ENCODE assay signal across 3 cellular contexts in the genomic region with DNA sequence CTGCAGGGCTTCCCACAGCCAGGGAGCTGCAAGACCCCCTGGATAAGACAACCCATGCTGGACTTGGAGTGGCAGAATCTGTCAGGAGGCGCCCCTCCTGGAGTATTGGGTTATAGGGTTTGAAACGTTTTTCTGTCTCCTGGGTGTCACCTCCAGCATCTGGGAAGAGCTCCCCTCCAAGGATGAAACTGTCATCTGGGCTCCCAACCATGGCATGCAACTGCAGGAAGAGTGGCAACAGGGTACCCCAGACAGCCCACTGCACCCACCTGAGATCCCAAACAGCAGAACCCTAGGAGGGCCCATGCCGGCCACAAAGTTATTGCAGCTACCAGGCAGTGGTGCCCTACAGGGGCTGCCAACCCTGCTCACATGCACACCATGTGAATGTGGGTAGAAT.
TF ChIP-seq lines count a peak whose summit lies in the region.

No MANE protein-coding gene starts in this region.

TF ChIP-seq in A549, 52 proteins besides CTCF, POLR2A, EP300 and RAD21:
- TF ChIP-seq MAX (IDR thresholded peaks at IDR 0.05), result no peak
- no peak for TF ChIP-seq E2F6 (IDR thresholded peaks at IDR 0.05; ENCODE audit: borderline replicate concordance, low read depth)
- no peak for TF ChIP-seq RFX5 (IDR thresholded peaks at IDR 0.05)
- TF ChIP-seq ESRRA (IDR thresholded peaks at IDR 0.05; ENCODE audit: borderline replicate concordance, low read length), result no peak
- TF ChIP-seq TFCP2L1 (CRISPR knock-in tag; IDR thresholded peaks at IDR 0.05), result no peak
- TF ChIP-seq KDM5A (IDR thresholded peaks at IDR 0.05), result no peak
- no peak for TF ChIP-seq NFE2L2 (conservative IDR thresholded peaks at IDR 0.05; ENCODE audit: low read length)
- TF ChIP-seq FOXS1 (CRISPR knock-in tag; IDR thresholded peaks at IDR 0.05), result no peak
- TF ChIP-seq HDAC2 (IDR thresholded peaks at IDR 0.05), result no peak

TF ChIP-seq in H1, 55 proteins besides CTCF, POLR2A, EP300 and RAD21:
- TF ChIP-seq TAF1 (IDR thresholded peaks at IDR 0.05; ENCODE audit: low read depth, low read length), result no peak
- TF ChIP-seq SIRT6 (IDR thresholded peaks at IDR 0.05; ENCODE audit: low read length), result no peak
- no peak for TF ChIP-seq GABPA (IDR thresholded peaks at IDR 0.05; ENCODE audit: borderline replicate concordance, insufficient read depth, low read length)
- TF ChIP-seq SUZ12 (IDR thresholded peaks at IDR 0.05; ENCODE audit: low read length), result 0 out of 2 replicates have a peak, but pooled peaks have one; percentile 21
- no peak for TF ChIP-seq ATF2 (IDR thresholded peaks at IDR 0.05; ENCODE audit: low read length)
- no peak for TF ChIP-seq BCL11A (IDR thresholded peaks at IDR 0.05; ENCODE audit: low read depth in 2 of 2, low read length in 2 of 2)
- TF ChIP-seq KDM1A (IDR thresholded peaks at IDR 0.05; ENCODE audit: borderline replicate concordance, low read length), result no peak
- no peak for TF ChIP-seq RNF2 (IDR thresholded peaks at IDR 0.05; ENCODE audit: borderline replicate concordance, low read depth, low read length, missing control alignments, poor library complexity, severe bottlenecking)
- no peak for TF ChIP-seq TCF12 (IDR thresholded peaks at IDR 0.05; ENCODE audit: low read depth, low read length)
- no peak for TF ChIP-seq SP4 (IDR thresholded peaks at IDR 0.05; ENCODE audit: low read length)
- TF ChIP-seq NANOG (IDR thresholded peaks at IDR 0.05; ENCODE audit: insufficient read depth, low read depth, low read length, poor library complexity, severe bottlenecking), result no peak
- peak; percentile 8 for TF ChIP-seq EZH2 (IDR thresholded peaks at IDR 0.05; ENCODE audit: low read depth, low read length, severe bottlenecking)

TF ChIP-seq in neural cell, 6 proteins besides CTCF, POLR2A, EP300 and RAD21:
- no peak for TF ChIP-seq POLR2AphosphoS5 (IDR thresholded peaks at IDR 0.05)
- no peak for TF ChIP-seq SMC3 (conservative IDR thresholded peaks at IDR 0.05; ENCODE audit: poor library complexity)
- TF ChIP-seq EZH2 (IDR thresholded peaks at IDR 0.05; ENCODE audit: borderline replicate concordance, insufficient read depth, low read length, poor library complexity, severe bottlenecking), result no peak
- no peak for TF ChIP-seq TAF1 (IDR thresholded peaks at IDR 0.05; ENCODE audit: low read depth)
- TF ChIP-seq REST (IDR thresholded peaks at IDR 0.05; ENCODE audit: borderline replicate concordance), result no peak
- no peak for TF ChIP-seq MXI1 (conservative IDR thresholded peaks at IDR 0.05; ENCODE audit: poor library complexity, severe bottlenecking)
